In genomic region chr12:27383429-27384260, GRCh38 we compare ENCODE assay signal across 8 cellular contexts. TPM values are rescaled to one million over a fixed set of nuclear protein-coding genes. Genes with fewer than 3 reads are reported as not detected.
DNase-seq lines count a peak whose midpoint lies in the region; ATAC-seq lines count a peak whose summit lies in the region.

No MANE protein-coding gene starts in this region.

- no peak overlapping the region for H3K27ac Mint-ChIP-seq in naive thymus-derived CD8-positive, alpha-beta T cell

- POLR2A ChIA-PET in naive thymus-derived CD8-positive, alpha-beta T cell (lab: Charles Lee), result no interaction called here

- peak; percentile 29 to 67 for DNase-seq in NCI-H524 (lab: John Stamatoyannopoulos, UW)
- no peak for DNase-seq in NCI-H524 treated with DMSO at 0.1 percent for 48 hours (lab: John Stamatoyannopoulos, UW)
- peak; percentile 73 for DNase-seq in HPDE6-E6E7 (ENCODE audit: extremely low spot score)
- peak; percentile 24 for DNase-seq in NOMO-1 treated with DMSO at 0.1 percent for 48 hours (lab: John Stamatoyannopoulos, UW; ENCODE audit: unreplicated experiment)
- peak; percentile 20 to 54 (median 23) for DNase-seq in activated CD8-positive, alpha-beta memory T cell treated with anti-CD3 and anti-CD28 coated beads for 48 hours (ENCODE audit: low read depth in 2 of 3, low spot score in 2 of 3)
- DNase-seq in epithelial cell of prostate (ENCODE audit: low read depth, low spot score), result peak; percentile 69
- DNase-seq in naive thymus-derived CD8-positive, alpha-beta T cell, result peak; percentile 1 to 67 (median 36)
- DNase-seq in stimulated activated CD8-positive, alpha-beta memory T cell treated with anti-CD3 and anti-CD28 coated beads, Interleukin-7, amount 100 ng/mL, for 48 hours (ENCODE audit: extremely low read depth in 1 of 2, low read depth in 1 of 2), result peak; percentile 9 to 36

- H3K9me3 Mint-ChIP-seq in naive thymus-derived CD8-positive, alpha-beta T cell, result peaks cover 0 to 1% (median 0%) of the 10 kb centered on the region in 9 donors

- H3K4me1 Mint-ChIP-seq in naive thymus-derived CD8-positive, alpha-beta T cell, result no peaks in the 10 kb centered on the region

- no peak overlapping the region for H3K4me3 Mint-ChIP-seq in naive thymus-derived CD8-positive, alpha-beta T cell

- ATAC-seq in naive thymus-derived CD8-positive, alpha-beta T cell, result peak; percentile 38 to 47

- peak overlapping the region; percentile 75 for H3K27ac ChIP-seq in epithelial cell of prostate

- peaks cover 0 to 4% (median 0%) of the 10 kb centered on the region in 5 donors for H3K27me3 Mint-ChIP-seq in naive thymus-derived CD8-positive, alpha-beta T cell

- no peaks in the 10 kb centered on the region for H3K36me3 Mint-ChIP-seq in naive thymus-derived CD8-positive, alpha-beta T cell

RNA-seq across cellular contexts. Expression of gene BMAL2, which starts 51.0 kb away (rescaled TPM):
- total RNA-seq in naive thymus-derived CD8-positive, alpha-beta T cell, result not detected
- not detected for polyA plus RNA-seq in naive thymus-derived CD8-positive, alpha-beta T cell
